In the genomic region with DNA sequence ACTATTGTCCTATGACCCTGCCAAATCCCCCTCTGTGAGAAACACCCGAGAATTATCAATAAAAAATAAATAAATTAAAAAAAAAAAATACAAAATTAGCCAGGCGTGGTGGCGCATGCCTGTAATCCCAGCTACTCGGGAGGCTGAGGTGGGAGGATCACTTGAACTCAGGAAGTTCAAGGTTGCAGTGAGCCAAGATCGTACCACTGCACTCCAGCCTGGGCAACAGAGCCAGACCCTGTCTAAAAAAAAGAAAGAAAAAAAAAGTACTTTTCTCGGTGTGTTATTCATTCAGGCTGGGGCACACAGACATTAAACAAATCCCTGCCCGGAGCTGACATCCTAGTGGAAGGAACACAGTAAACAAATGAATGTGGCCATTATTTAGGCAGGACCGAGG, we compare ENCODE assay signal across 6 cellular contexts. TPM values are rescaled to one million over a fixed set of nuclear protein-coding genes. Genes with fewer than 3 reads are reported as not detected.
"Had no signal": no experiment of that assay in that cellular context is flagged by ENCODE, and none has a peak within 500 bp of the region (broad histone marks: within the 10 kb centered on the region; RNA-seq: fewer than 3 reads in every experiment).

No MANE protein-coding gene starts in this region.

RNA-seq across cellular contexts. Expression of a gene that starts 9.1 kb away (rescaled TPM):
- total RNA-seq: Peyer's patch, Right ventricle myocardium inferior, Right ventricle myocardium superior, RPMI7951, SJCRH30, SJSA1 had no signal
